10 cellular contexts compared by ENCODE assay signal in the genomic region with DNA sequence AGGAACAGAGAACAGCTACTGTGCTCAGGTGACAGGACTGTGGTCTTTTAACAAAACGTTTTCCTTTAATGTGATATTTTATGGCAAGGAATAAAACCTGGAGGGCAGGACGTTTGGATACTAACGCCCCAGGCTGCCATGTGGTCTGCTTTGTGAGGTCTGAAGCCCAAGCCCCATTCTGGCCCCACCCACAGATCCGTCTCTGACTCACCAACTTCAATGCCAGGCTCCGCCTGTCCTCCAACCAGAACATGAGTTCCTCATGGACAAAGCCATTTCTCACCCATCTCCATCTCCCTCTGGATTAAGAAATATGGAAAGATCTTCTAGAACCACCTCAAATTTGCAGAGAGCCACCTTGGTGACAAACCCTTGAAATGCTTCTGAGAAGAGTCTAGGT.
DNase-seq lines count a peak whose midpoint lies in the region; ATAC-seq and TF ChIP-seq lines count a peak whose summit lies in the region.
"Had no signal": no experiment of that assay in that cellular context is flagged by ENCODE, and none has a peak within 500 bp of the region (broad histone marks: within the 10 kb centered on the region; RNA-seq: fewer than 3 reads in every experiment).

No MANE protein-coding gene starts in this region.

- H3K9me3 Mint-ChIP-seq in stimulated activated effector memory CD8-positive, alpha-beta T cell treated with anti-CD3 and anti-CD28 coated beads, Interleukin-12 subunit alpha, Interleukin-12 subunit beta, amount 100 ng/mL, for 72 hours: no peaks in the 10 kb centered on the region

- H3K27ac Mint-ChIP-seq in stimulated activated effector memory CD8-positive, alpha-beta T cell treated with anti-CD3 and anti-CD28 coated beads, Interleukin-12 subunit alpha, Interleukin-12 subunit beta, amount 100 ng/mL, for 72 hours: no peak overlapping the region

- TF ChIP-seq RAD21 in Ishikawa (IDR thresholded peaks at IDR 0.05; ENCODE audit: low read depth): no peak

- DNase-seq in COLO829 (ENCODE audit: low spot score): peak; percentile 84
- peak; percentile 72 for DNase-seq in colonic mucosa
- peak; percentile 75 to 81 (median 80) for DNase-seq in mucosa of descending colon
- DNase-seq in RPMI8226: no peak
- DNase-seq in stimulated activated effector memory CD8-positive, alpha-beta T cell treated with anti-CD3 and anti-CD28 coated beads, Interleukin-12 subunit alpha, Interleukin-12 subunit beta, amount 100 ng/mL, for 72 hours (ENCODE audit: low spot score in 2 of 2): no peak
- DNase-seq in NK-92 treated with Interleukin-12 subunit alpha and Interleukin-12 subunit beta, amount 100 ng/mL, for 24 hours (lab: John Stamatoyannopoulos, UW): no peak
- DNase-seq: NCI-H187 treated with DMSO at 0.1 percent for 48 hours; stimulated activated naive CD4-positive, alpha-beta T cell treated with Interleukin-2 at 50 U/mL for 16 hours had no signal

- H3K27ac ChIP-seq in colonic mucosa: no peak overlapping the region

- peaks cover 6% of the 10 kb centered on the region for H3K36me3 Mint-ChIP-seq in stimulated activated effector memory CD8-positive, alpha-beta T cell treated with anti-CD3 and anti-CD28 coated beads, Interleukin-12 subunit alpha, Interleukin-12 subunit beta, amount 100 ng/mL, for 72 hours

- TF ChIP-seq CTCF in colonic mucosa (IDR thresholded peaks at IDR 0.05) (no peak), mucosa of descending colon (IDR thresholded peaks at IDR 0.05) (no peak)

- no peak for TF ChIP-seq EP300 in Ishikawa (IDR thresholded peaks at IDR 0.05; ENCODE audit: borderline replicate concordance)

- no peaks in the 10 kb centered on the region for H3K27me3 ChIP-seq in colonic mucosa

- H3K4me3 Mint-ChIP-seq in stimulated activated effector memory CD8-positive, alpha-beta T cell treated with anti-CD3 and anti-CD28 coated beads, Interleukin-12 subunit alpha, Interleukin-12 subunit beta, amount 100 ng/mL, for 72 hours: no peak overlapping the region

- intact Hi-C loops in colonic mucosa (cut with DNase I) (loop anchor here (10.0 kb wide), 1 partner anchor 407 kb away; no protein-coding TSS in a partner anchor), mucosa of descending colon (cut with DNase I, micrococcal nuclease) (no loop called here)

- H3K36me3 ChIP-seq in colonic mucosa: no peaks in the 10 kb centered on the region
- H3K36me3 ChIP-seq in mucosa of descending colon (ENCODE audit: low read depth): no peaks in the 10 kb centered on the region

- H3K4me1 Mint-ChIP-seq in stimulated activated effector memory CD8-positive, alpha-beta T cell treated with anti-CD3 and anti-CD28 coated beads, Interleukin-12 subunit alpha, Interleukin-12 subunit beta, amount 100 ng/mL, for 72 hours: peaks cover 23% of the 10 kb centered on the region

- H3K4me3 ChIP-seq in colonic mucosa: no peak overlapping the region
- no peak overlapping the region for H3K4me3 ChIP-seq in mucosa of descending colon

- ATAC-seq in mucosa of descending colon: peak; percentile 86
- ATAC-seq in HG03045 (IDR thresholded peaks at IDR 0.05; ENCODE audit: unreplicated experiment): no peak
- ATAC-seq in stimulated activated effector memory CD8-positive, alpha-beta T cell treated with anti-CD3 and anti-CD28 coated beads, Interleukin-12 subunit alpha, Interleukin-12 subunit beta, amount 100 ng/mL, for 72 hours: no peak

- H3K4me1 ChIP-seq in colonic mucosa (peaks cover 8% of the 10 kb centered on the region), mucosa of descending colon (ENCODE audit: low read depth) (peaks cover 34% of the 10 kb centered on the region)

- H3K9me3 ChIP-seq in colonic mucosa (no peaks in the 10 kb centered on the region), mucosa of descending colon (no peaks in the 10 kb centered on the region)

- peak overlapping the region in 1 of 2 donors; percentile 6 for H3K9ac ChIP-seq in colonic mucosa (ENCODE audit: low read depth in 2 of 2, low read length in 2 of 2)

TF ChIP-seq in Ishikawa, 13 proteins besides CTCF, POLR2A, EP300 and RAD21:
- TF ChIP-seq, protein P1, sequence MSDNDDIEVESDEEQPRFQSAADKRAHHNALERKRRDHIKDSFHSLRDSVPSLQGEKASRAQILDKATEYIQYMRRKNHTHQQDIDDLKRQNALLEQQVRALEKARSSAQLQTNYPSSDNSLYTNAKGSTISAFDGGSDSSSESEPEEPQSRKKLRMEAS (IDR thresholded peaks at IDR 0.05): 0 out of 2 replicates have a peak, but pooled peaks have one; percentile 23
- TF ChIP-seq EGR1 (IDR thresholded peaks at IDR 0.05): no peak
TF ChIP-seq in Ishikawa: peak in this region for 1.

Comparison
In these comparisons a context has a peak if more than half of its experiments do, and no peak if none do; other contexts are left out.
1. DNase-seq: peak in COLO829 (single experiment), colonic mucosa (single experiment) and mucosa of descending colon (3 of 3); none in RPMI8226 (single experiment), stimulated activated effector memory CD8-positive, alpha-beta T cell treated with anti-CD3 and anti-CD28 coated beads, Interleukin-12 subunit alpha, Interleukin-12 subunit beta, amount 100 ng/mL, for 72 hours (0 of 2) and NK-92 treated with Interleukin-12 subunit alpha and Interleukin-12 subunit beta, amount 100 ng/mL, for 24 hours (single experiment).